Comparison of ENCODE assay signal across 2 cellular contexts in genomic region chr3:171245796-171246453, GRCh38.
TF ChIP-seq lines count a peak whose summit lies in the region.

No MANE protein-coding gene starts in this region.

TF ChIP-seq in WTC11, 78 proteins besides CTCF, POLR2A, EP300 and RAD21 (continued from another document):
- TF ChIP-seq FOXK1 (CRISPR knock-in tag; IDR thresholded peaks at IDR 0.05) (no peak), E2F5 (CRISPR knock-in tag; IDR thresholded peaks at IDR 0.05) (no peak), ZNF317 (CRISPR knock-in tag; IDR thresholded peaks at IDR 0.05; ENCODE audit: borderline replicate concordance, low read depth) (no peak), ZNF423 (CRISPR knock-in tag; IDR thresholded peaks at IDR 0.05) (no peak), KAT7 (CRISPR knock-in tag; IDR thresholded peaks at IDR 0.05; ENCODE audit: borderline replicate concordance) (no peak), AFF4 (CRISPR knock-in tag; IDR thresholded peaks at IDR 0.05; ENCODE audit: borderline replicate concordance) (no peak)
TF ChIP-seq in WTC11: peak in this region for 0.

TF ChIP-seq in SK-N-SH, 30 proteins besides CTCF, POLR2A, EP300 and RAD21 (continued from another document):
- TF ChIP-seq ZBTB33 (IDR thresholded peaks at IDR 0.05; ENCODE audit: borderline replicate concordance, low read depth) = no peak
- TF ChIP-seq FOXM1 (IDR thresholded peaks at IDR 0.05; ENCODE audit: low read depth) = no peak
- no peak for TF ChIP-seq IRF3 (IDR thresholded peaks at IDR 0.05; ENCODE audit: low read depth, low read length)
- no peak for TF ChIP-seq FOSL2 (IDR thresholded peaks at IDR 0.05; ENCODE audit: borderline replicate concordance, low read depth)
- no peak for TF ChIP-seq YY1 (IDR thresholded peaks at IDR 0.05; ENCODE audit: low read depth)
- no peak for TF ChIP-seq EZH2phosphoT487 (IDR thresholded peaks at IDR 0.05; ENCODE audit: borderline replicate concordance, low read depth)
- no peak for TF ChIP-seq MEF2A (IDR thresholded peaks at IDR 0.05; ENCODE audit: borderline replicate concordance, low read depth)
- TF ChIP-seq RCOR1 (IDR thresholded peaks at IDR 0.05; ENCODE audit: low read length) = no peak
- no peak for TF ChIP-seq GABPA (IDR thresholded peaks at IDR 0.05; ENCODE audit: low read depth)
- TF ChIP-seq RXRA (IDR thresholded peaks at IDR 0.05; ENCODE audit: borderline replicate concordance, low read depth) = no peak
- no peak for TF ChIP-seq JUND (IDR thresholded peaks at IDR 0.05)
- no peak for TF ChIP-seq POLR2AphosphoS5 (IDR thresholded peaks at IDR 0.05; ENCODE audit: low read depth, low read length)
TF ChIP-seq in SK-N-SH: peak in this region for 0.
